In the genomic region with DNA sequence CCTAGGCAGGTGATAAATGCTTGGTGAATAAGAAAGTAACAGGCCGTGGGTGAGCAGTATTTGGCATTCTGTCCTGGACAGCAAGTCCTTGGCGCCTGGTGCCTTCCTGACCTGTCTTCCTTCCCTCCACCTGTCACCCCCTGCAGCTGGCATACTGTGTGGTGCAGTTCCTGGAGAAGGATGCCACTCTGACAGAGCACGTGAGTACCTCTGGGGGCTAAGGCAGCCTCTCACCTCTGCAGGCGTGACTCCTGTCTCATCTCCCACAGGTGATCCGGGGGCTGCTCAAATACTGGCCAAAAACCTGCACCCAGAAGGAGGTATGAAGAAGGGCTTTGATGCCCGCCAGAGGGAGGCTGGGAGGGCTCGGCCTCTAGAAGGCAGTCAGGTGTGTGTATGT, we compare ENCODE assay signal across 7 cellular contexts. TPM values are rescaled to one million over a fixed set of nuclear protein-coding genes. Genes with fewer than 3 reads are reported as not detected.
"Had no signal": no experiment of that assay in that cellular context is flagged by ENCODE, and none has a peak within 500 bp of the region (broad histone marks: within the 10 kb centered on the region; RNA-seq: fewer than 3 reads in every experiment).

No MANE protein-coding gene starts in this region.

- DNase-seq: GM23248, H9, HCEC 1CT, IMR-90 had no signal

- H3K27ac ChIP-seq: GM23248 had no signal

- H3K4me3 ChIP-seq: GM23248, K562 had no signal

- H3K9ac ChIP-seq: GM23248 had no signal

- ATAC-seq: K562 had no signal

- H2AFZ ChIP-seq: GM23248 had no signal

RNA-seq across cellular contexts. Expression of gene GPHA2, which starts 4.4 kb away (rescaled TPM):
- total RNA-seq: GM23248, HT-29, IMR-90 had no signal
- polyA plus RNA-seq: GM23248, IMR-90 had no signal

RNA-seq across cellular contexts. Expression of gene MAJIN, which starts 40.6 kb away (rescaled TPM):
- total RNA-seq: GM23248, H1, H9, HT-29, IMR-90 had no signal
- polyA plus RNA-seq: GM23248, H1, IMR-90 had no signal
